In genomic region chr5:142680605-142681259, GRCh38 we compare ENCODE assay signal across 13 cellular contexts. TPM values are rescaled to one million over a fixed set of nuclear protein-coding genes. Genes with fewer than 3 reads are reported as not detected.
DNase-seq lines count a peak whose midpoint lies in the region; ATAC-seq, FAIRE-seq and TF ChIP-seq lines count a peak whose summit lies in the region.
"Had no signal": no experiment of that assay in that cellular context is flagged by ENCODE, and none has a peak within 500 bp of the region (broad histone marks: within the 10 kb centered on the region; RNA-seq: fewer than 3 reads in every experiment).

No MANE protein-coding gene starts in this region.

- H3K27me3 ChIP-seq in SJCRH30 (no peaks in the 10 kb centered on the region), hepatocyte (no peaks in the 10 kb centered on the region)
- H3K27me3 ChIP-seq: suprapubic skin had no signal

- ATAC-seq in HG03025 (IDR thresholded peaks at IDR 0.05; ENCODE audit: low FRiP score, unreplicated experiment) (no peak), left ventricle myocardium superior (no peak)
- ATAC-seq: activated T-cell treated with anti-CD3 and anti-CD28 coated beads, Interleukin-2, amount 50 U/mL, for 72 hours had no signal

- 68% methylated on average over 5 of the region's 5 CpGs for WGBS in hepatocyte (ENCODE audit: low lambda C conversion rate, missing lambda C conversion rate)

- H3K79me2 ChIP-seq in hepatocyte, result no peaks in the 10 kb centered on the region

- DNase-seq in NCI-H748 (lab: John Stamatoyannopoulos, UW; ENCODE audit: unreplicated experiment), result peak; percentile 35
- no peak for DNase-seq in NCI-H748 treated with DMSO at 0.1 percent for 48 hours (lab: John Stamatoyannopoulos, UW)
- peak; percentile 64 to 66 for DNase-seq in SJCRH30
- DNase-seq in hepatocyte (ENCODE audit: low spot score), result peak; percentile 85
- DNase-seq in urothelium cell line (ENCODE audit: low spot score), result peak; percentile 80
- no peak for DNase-seq in left ventricle myocardium superior
- DNase-seq in DMS79 treated with DMSO at 0.1 percent for 48 hours (lab: John Stamatoyannopoulos, UW), result no peak
- DNase-seq: activated T-cell treated with anti-CD3 and anti-CD28 coated beads, Interleukin-2, amount 50 U/mL, for 72 hours; nucleus accumbens; stimulated activated CD4-positive, alpha-beta T cell treated with anti-CD3 and anti-CD28 coated beads, Interleukin-4, amount 100 ng/mL, for 24 hours had no signal

- H2AFZ ChIP-seq in hepatocyte, result no peak overlapping the region

- H3K9me2 ChIP-seq in hepatocyte (replicated peaks; ENCODE audit: insufficient read depth), result no peaks in the 10 kb centered on the region

- H3K4me2 ChIP-seq in hepatocyte, result peak overlapping the region; percentile 18

- peak; percentile 73 for FAIRE-seq in urothelium cell line (lab: Jason Lieb, UNC)

- H3K4me1 ChIP-seq in SJCRH30 (peaks cover 20% of the 10 kb centered on the region), hepatocyte (ENCODE audit: insufficient read depth) (peaks cover 15% of the 10 kb centered on the region)

- H3K9me3 ChIP-seq in SJCRH30 (replicated peaks) (no peaks in the 10 kb centered on the region), hepatocyte (ENCODE audit: low read depth) (no peaks in the 10 kb centered on the region)
- H3K9me3 ChIP-seq: HAP-1, suprapubic skin had no signal

- no peak for TF ChIP-seq CTCF in hepatocyte (IDR thresholded peaks at IDR 0.05; ENCODE audit: poor library complexity)

- H3K36me3 ChIP-seq in SJCRH30 (no peaks in the 10 kb centered on the region), hepatocyte (replicated peaks; ENCODE audit: insufficient read depth, low read depth) (no peaks in the 10 kb centered on the region)
- H3K36me3 ChIP-seq: HAP-1, suprapubic skin had no signal

- H3K4me3 ChIP-seq in SJCRH30 (no peak overlapping the region), hepatocyte (no peak overlapping the region)
- H3K4me3 ChIP-seq: HAP-1, suprapubic skin had no signal

- intact Hi-C loops in left ventricle myocardium superior (cut with micrococcal nuclease), result no loop called here

- H3K27ac ChIP-seq in SJCRH30 (peak overlapping the region; percentile 61), hepatocyte (peak overlapping the region; percentile 95)

- H4K20me1 ChIP-seq in hepatocyte (ENCODE audit: insufficient read depth, poor library complexity, severe bottlenecking), result no peaks in the 10 kb centered on the region

RNA-seq across cellular contexts. Expression of gene FGF1, which starts 5.2 kb away (rescaled TPM):
- total RNA-seq in SJCRH30 (2014; rRNA removed; shearing (Covaris generic)), result not detected in 2 replicates
- total RNA-seq in hepatocyte (0.08 and 0.23 TPM in 2 replicates), left ventricle myocardium superior (43.6 TPM)
- 0.27 TPM in 1 of 2 replicates, not detected in the other for polyA plus RNA-seq in hepatocyte
- total RNA-seq: activated T-cell treated with anti-CD3 and anti-CD28 coated beads, Interleukin-2, amount 50 U/mL, for 72 hours had no signal

Comparison
In these comparisons a context has a peak if more than half of its experiments do, and no peak if none do; other contexts are left out.
1. DNase-seq: peak in NCI-H748 (single experiment), SJCRH30 (2 of 2), hepatocyte (single experiment) and urothelium cell line (single experiment); none in NCI-H748 treated with DMSO at 0.1 percent for 48 hours (single experiment), left ventricle myocardium superior (single experiment) and DMS79 treated with DMSO at 0.1 percent for 48 hours (single experiment).
2. RNA of gene FGF1, which starts 5.2 kb away (total RNA-seq): 43.6 TPM in left ventricle myocardium superior (single experiment); 0.08 to 0.23 TPM in hepatocyte and not detected in SJCRH30; every median in the first group is over 10 times any median in the second.